ENCODE assay signal across 8 cellular contexts in the genomic region with DNA sequence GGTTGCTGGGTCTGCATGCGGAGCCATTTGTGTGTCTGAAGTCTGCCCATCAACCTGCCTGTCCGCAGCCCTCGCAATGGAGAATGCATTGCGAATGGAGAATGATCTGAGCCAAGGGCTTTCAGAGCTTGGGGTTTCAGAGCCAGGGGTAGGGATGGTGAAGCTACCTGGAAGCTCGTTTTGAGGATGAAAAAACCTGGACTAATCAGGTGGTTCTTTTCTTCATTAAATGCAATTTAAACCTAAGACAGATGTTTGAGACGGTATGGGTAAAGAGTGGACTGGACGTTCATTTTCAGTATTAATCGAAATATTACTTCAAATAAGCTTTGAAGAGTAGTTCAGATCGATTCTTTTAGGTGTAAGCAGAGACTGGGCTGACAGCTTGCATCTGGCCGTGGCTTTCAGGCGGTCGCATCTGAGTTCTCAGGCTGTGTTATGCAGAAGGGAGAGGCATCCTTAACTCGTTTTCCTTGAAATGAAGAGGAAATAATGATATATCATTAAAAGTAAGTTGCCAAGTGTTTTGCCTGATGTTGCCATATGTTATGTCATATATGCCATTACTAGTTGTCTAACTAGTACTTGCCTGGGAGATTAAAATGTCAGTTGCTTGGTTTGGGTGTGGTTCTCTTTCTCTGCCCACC. TPM values are rescaled to one million over a fixed set of nuclear protein-coding genes. Genes with fewer than 3 reads are reported as not detected.
DNase-seq lines count a peak whose midpoint lies in the region; TF ChIP-seq lines count a peak whose summit lies in the region.

No MANE protein-coding gene starts in this region.

- TF ChIP-seq CTCF in C4-2B (conservative IDR thresholded peaks at IDR 0.05) (no peak), colonic mucosa (IDR thresholded peaks at IDR 0.05) (no peak), nephron (IDR thresholded peaks at IDR 0.05; ENCODE audit: unreplicated experiment in 3 of 3) (no peak)

- H3K9me3 ChIP-seq in colonic mucosa = no peaks in the 10 kb centered on the region

- peak overlapping the region; percentile 5 to 27 (median 20) for H3K27ac Mint-ChIP-seq in nephron

- peak overlapping the region; percentile 97 for H3K27ac ChIP-seq in C4-2B
- H3K27ac ChIP-seq in colonic mucosa = no peak overlapping the region

- peak overlapping the region; percentile 64 for H3K4me3 ChIP-seq in Jurkat, Clone E6-1 (ENCODE audit: low read length)
- H3K4me3 ChIP-seq in colonic mucosa = peak overlapping the region; percentile 42

- intact Hi-C loops in colonic mucosa (cut with DNase I) = no loop called here

- peak overlapping the region; percentile 43 to 69 for H3K9ac ChIP-seq in colonic mucosa (ENCODE audit: low read depth in 2 of 2, low read length in 2 of 2)

- peaks cover 39% of the 10 kb centered on the region for H3K27me3 Mint-ChIP-seq in nephron (ENCODE audit: low read depth)

- peak overlapping the region; percentile 84 to 94 (median 89) for H3K4me3 Mint-ChIP-seq in nephron

- H3K9me3 Mint-ChIP-seq in nephron = peaks cover 2% of the 10 kb centered on the region

- no peaks in the 10 kb centered on the region for H3K36me3 ChIP-seq in colonic mucosa

- no peaks in the 10 kb centered on the region for H3K4me1 ChIP-seq in colonic mucosa

- peaks cover 7% of the 10 kb centered on the region for H3K27me3 ChIP-seq in colonic mucosa

- peaks cover 16% of the 10 kb centered on the region for H3K4me1 Mint-ChIP-seq in nephron

- DNase-seq in Jurkat, Clone E6-1 (ENCODE audit: low read depth, low spot score) = no peak
- no peak for DNase-seq in colonic mucosa
- DNase-seq in epidermal melanocyte (ENCODE audit: insufficient read length, low spot score) = no peak
- no peak for DNase-seq in SKM-1 (lab: John Stamatoyannopoulos, UW; ENCODE audit: unreplicated experiment)
- DNase-seq in islet precursor cell = no peak
- no peak for DNase-seq in NCI-H187 (lab: John Stamatoyannopoulos, UW)

- peaks cover 4% of the 10 kb centered on the region for H3K36me3 Mint-ChIP-seq in nephron (ENCODE audit: low read depth)

RNA-seq across cellular contexts. Expression of gene MCF2L, which starts 0.8 kb away (rescaled TPM):
- polyA plus RNA-seq in Jurkat, Clone E6-1 (2012; ENCODE audit: insufficient read depth, insufficient read length) = 3.3 TPM
- 10 to 100 TPM; 45.0 to 88.3 TPM for total RNA-seq in colonic mucosa
